ENCODE assay signal across 20 cellular contexts in genomic region chr21:33878824-33879223, GRCh38. TPM values are rescaled to one million over a fixed set of nuclear protein-coding genes. Genes with fewer than 3 reads are reported as not detected.
A peak's percentile ranks its signal among the peaks of the same experiment; 100 is the strongest.
DNase-seq lines count a peak whose midpoint lies in the region; ATAC-seq and TF ChIP-seq lines count a peak whose summit lies in the region.
"Had no signal": no experiment of that assay in that cellular context is flagged by ENCODE, and none has a peak within 500 bp of the region (broad histone marks: within the 10 kb centered on the region; RNA-seq: fewer than 3 reads in every experiment).

No MANE protein-coding gene starts in this region.

- H3K4me1 ChIP-seq in sigmoid colon (peaks cover 0 to under 1% (median 0%) of the 10 kb centered on the region in 4 donors), aorta (ENCODE audit: control insufficient read depth in 1 of 2, insufficient read depth in 2 of 2, low read length in 2 of 2) (no peaks in the 10 kb centered on the region)
- H3K4me1 ChIP-seq: A549, Caco-2 had no signal

- H3K27me3 ChIP-seq in sigmoid colon: no peaks in the 10 kb centered on the region
- no peaks in the 10 kb centered on the region for H3K27me3 ChIP-seq in aorta (ENCODE audit: control insufficient read depth in 1 of 2, insufficient read depth in 2 of 2, low read length in 1 of 2)
- H3K27me3 ChIP-seq: BLaER1 treated with 17β-estradiol and CSF1 and Interleukin-3, amounts not matched to agents 10 nM and 100 nM had no signal

- H3K9me3 ChIP-seq in sigmoid colon (no peaks in the 10 kb centered on the region), aorta (ENCODE audit: control insufficient read depth, low read length) (no peaks in the 10 kb centered on the region)
- H3K9me3 ChIP-seq: A549; BLaER1 treated with 17β-estradiol and CSF1 and Interleukin-3, amounts not matched to agents 10 nM and 100 nM; Caco-2 had no signal

- H3K36me3 Mint-ChIP-seq in stimulated activated naive CD8-positive, alpha-beta T cell treated with anti-CD3 and anti-CD28 coated beads, Interleukin-15, Interleukin-2, amounts not matched to agents 100 ng/mL and 50 ng/mL, for 24 hours (ENCODE audit: low read depth): no peaks in the 10 kb centered on the region
- no peaks in the 10 kb centered on the region for H3K36me3 Mint-ChIP-seq in stimulated activated naive B cell treated with anti-CD40 and anti-IgM and Interleukin-4, amounts not matched to agents 10 μg/mL and 1 μg/mL and 100 μg/mL, for 72 hours
- H3K36me3 Mint-ChIP-seq: CD8-positive, alpha-beta T cell had no signal

- no peak for TF ChIP-seq EP300 in sigmoid colon (IDR thresholded peaks at IDR 0.05)

- intact Hi-C loops in sigmoid colon (cut with DNase I) (no loop called here), aorta (cut with DNase I) (no loop called here)

- H3K4me1 Mint-ChIP-seq in stimulated activated naive CD8-positive, alpha-beta T cell treated with anti-CD3 and anti-CD28 coated beads, Interleukin-15, Interleukin-2, amounts not matched to agents 100 ng/mL and 50 ng/mL, for 24 hours (ENCODE audit: low read depth): no peaks in the 10 kb centered on the region
- no peaks in the 10 kb centered on the region for H3K4me1 Mint-ChIP-seq in stimulated activated naive CD8-positive, alpha-beta T cell treated with anti-CD3 and anti-CD28 coated beads, Interleukin-15, amount 100 ng/mL, for 72 hours
- H3K4me1 Mint-ChIP-seq in stimulated activated naive B cell treated with anti-CD40 and anti-IgM and Interleukin-4, amounts not matched to agents 10 μg/mL and 1 μg/mL and 100 μg/mL, for 72 hours: no peaks in the 10 kb centered on the region
- H3K4me1 Mint-ChIP-seq: B cell had no signal

- WGBS in sigmoid colon, 2 donors: 89 to 92% methylated on average over 6 of the region's 6 CpGs
- WGBS in aorta, 2 donors: 94 to 97% methylated on average over 6 of the region's 6 CpGs

- H3K27ac Mint-ChIP-seq in stimulated activated naive CD8-positive, alpha-beta T cell treated with anti-CD3 and anti-CD28 coated beads, Interleukin-15, Interleukin-2, amounts not matched to agents 100 ng/mL and 50 ng/mL, for 24 hours: peak overlapping the region; percentile 36
- H3K27ac Mint-ChIP-seq in stimulated activated naive CD8-positive, alpha-beta T cell treated with anti-CD3 and anti-CD28 coated beads, Interleukin-15, amount 100 ng/mL, for 72 hours: peak overlapping the region in 1 of 2 donors; percentile 49
- peak overlapping the region; percentile 37 for H3K27ac Mint-ChIP-seq in stimulated activated naive B cell treated with anti-CD40 and anti-IgM and Interleukin-4, amounts not matched to agents 10 μg/mL and 1 μg/mL and 100 μg/mL, for 72 hours
- H3K27ac Mint-ChIP-seq: B cell; CD4-positive, alpha-beta T cell; CD8-positive, alpha-beta T cell had no signal

- no peak overlapping the region for H3K4me3 Mint-ChIP-seq in stimulated activated naive CD8-positive, alpha-beta T cell treated with anti-CD3 and anti-CD28 coated beads, Interleukin-15, Interleukin-2, amounts not matched to agents 100 ng/mL and 50 ng/mL, for 24 hours
- no peak overlapping the region for H3K4me3 Mint-ChIP-seq in stimulated activated naive CD8-positive, alpha-beta T cell treated with anti-CD3 and anti-CD28 coated beads, Interleukin-15, amount 100 ng/mL, for 72 hours
- H3K4me3 Mint-ChIP-seq in stimulated activated naive B cell treated with anti-CD40 and anti-IgM and Interleukin-4, amounts not matched to agents 10 μg/mL and 1 μg/mL and 100 μg/mL, for 72 hours: no peak overlapping the region
- H3K4me3 Mint-ChIP-seq: B cell; CD4-positive, alpha-beta T cell; CD8-positive, alpha-beta T cell had no signal

- no peak for ATAC-seq in stimulated activated naive CD8-positive, alpha-beta T cell treated with anti-CD3 and anti-CD28 coated beads, Interleukin-15, amount 100 ng/mL, for 72 hours
- ATAC-seq in stimulated activated naive B cell treated with anti-CD40 and anti-IgM and Interleukin-4, amounts not matched to agents 10 μg/mL and 1 μg/mL and 100 μg/mL, for 72 hours (replicated peaks): no peak
- ATAC-seq in aorta (ENCODE audit: low FRiP score) (no peak), HG03097 (IDR thresholded peaks at IDR 0.05; ENCODE audit: low FRiP score, unreplicated experiment) (no peak), GM19395 (IDR thresholded peaks at IDR 0.05; ENCODE audit: unreplicated experiment) (no peak)
- ATAC-seq: A549; CD8-positive, alpha-beta T cell had no signal

- no peak for TF ChIP-seq CTCF in sigmoid colon (IDR thresholded peaks at IDR 0.05)

- DNase-seq in stimulated activated naive CD8-positive, alpha-beta T cell treated with anti-CD3 and anti-CD28 coated beads, Interleukin-15, amount 100 ng/mL, for 72 hours: no peak
- DNase-seq in sigmoid colon (peak; percentile 50), aorta (peak; percentile 40 to 44)
- no peak for DNase-seq in stimulated activated naive B cell treated with anti-CD40 and anti-IgM and Interleukin-4, amounts not matched to agents 10 μg/mL and 1 μg/mL and 100 μg/mL, for 72 hours
- DNase-seq in activated effector memory CD4-positive, alpha-beta T cell treated with anti-CD3 and anti-CD28 coated beads, Interleukin-2, amount 50 U/mL, for 16 hours: no peak
- DNase-seq: AML-193; Caco-2; Calu3; CD4-positive, alpha-beta T cell; CD8-positive, alpha-beta T cell; DMS79 treated with DMSO at 0.1 percent for 48 hours; GF-D8 had no signal

- H3K9me3 Mint-ChIP-seq in stimulated activated naive CD8-positive, alpha-beta T cell treated with anti-CD3 and anti-CD28 coated beads, Interleukin-15, Interleukin-2, amounts not matched to agents 100 ng/mL and 50 ng/mL, for 24 hours: no peaks in the 10 kb centered on the region
- H3K9me3 Mint-ChIP-seq in stimulated activated naive CD8-positive, alpha-beta T cell treated with anti-CD3 and anti-CD28 coated beads, Interleukin-15, amount 100 ng/mL, for 72 hours: no peaks in the 10 kb centered on the region
- no peaks in the 10 kb centered on the region for H3K9me3 Mint-ChIP-seq in stimulated activated naive B cell treated with anti-CD40 and anti-IgM and Interleukin-4, amounts not matched to agents 10 μg/mL and 1 μg/mL and 100 μg/mL, for 72 hours
- H3K9me3 Mint-ChIP-seq: CD4-positive, alpha-beta T cell; CD8-positive, alpha-beta T cell had no signal

- no peaks in the 10 kb centered on the region for H3K36me3 ChIP-seq in sigmoid colon
- H3K36me3 ChIP-seq in aorta (ENCODE audit: control insufficient read depth in 1 of 2, insufficient read depth in 2 of 2, low read length in 1 of 2): no peaks in the 10 kb centered on the region
- H3K36me3 ChIP-seq: BLaER1 treated with 17β-estradiol and CSF1 and Interleukin-3, amounts not matched to agents 10 nM and 100 nM had no signal

- no peaks in the 10 kb centered on the region for H3K27me3 Mint-ChIP-seq in stimulated activated naive CD8-positive, alpha-beta T cell treated with anti-CD3 and anti-CD28 coated beads, Interleukin-15, Interleukin-2, amounts not matched to agents 100 ng/mL and 50 ng/mL, for 24 hours
- H3K27me3 Mint-ChIP-seq in stimulated activated naive CD8-positive, alpha-beta T cell treated with anti-CD3 and anti-CD28 coated beads, Interleukin-15, amount 100 ng/mL, for 72 hours: no peaks in the 10 kb centered on the region
- H3K27me3 Mint-ChIP-seq in stimulated activated naive B cell treated with anti-CD40 and anti-IgM and Interleukin-4, amounts not matched to agents 10 μg/mL and 1 μg/mL and 100 μg/mL, for 72 hours: peaks cover 10 to 12% of the 10 kb centered on the region in 2 donors
- H3K27me3 Mint-ChIP-seq: CD4-positive, alpha-beta T cell had no signal

- TF ChIP-seq POLR2A in sigmoid colon (IDR thresholded peaks at IDR 0.05): no peak

- H3K4me3 ChIP-seq in sigmoid colon (no peak overlapping the region), aorta (ENCODE audit: low read length in 2 of 2) (no peak overlapping the region)
- H3K4me3 ChIP-seq: A549; BLaER1 treated with 17β-estradiol and CSF1 and Interleukin-3, amounts not matched to agents 10 nM and 100 nM had no signal

- H3K27ac ChIP-seq in sigmoid colon (no peak overlapping the region), aorta (ENCODE audit: low read depth in 1 of 2, low read length in 2 of 2) (no peak overlapping the region)
- H3K27ac ChIP-seq: 22Rv1; A549; BLaER1 treated with 17β-estradiol and CSF1 and Interleukin-3, amounts not matched to agents 10 nM and 100 nM; C4-2B had no signal

RNA-seq across cellular contexts. Expression of gene ATP5PO, which starts 36.8 kb away (rescaled TPM):
- total RNA-seq in sigmoid colon (100 to 1,000 TPM; 277 to 468 (median 356) TPM), aorta (100 to 1,000 TPM; 112 to 119 TPM)
- polyA plus RNA-seq in sigmoid colon (100 to 1,000 TPM; 378 to 742 (median 633) TPM), aorta (100 to 1,000 TPM; 234 to 461 TPM)

Comparison
In these comparisons a context has a peak if more than half of its experiments do, and no peak if none do; other contexts are left out.
1. DNase-seq: peak in sigmoid colon (single experiment) and aorta (2 of 2); none in stimulated activated naive CD8-positive, alpha-beta T cell treated with anti-CD3 and anti-CD28 coated beads, Interleukin-15, amount 100 ng/mL, for 72 hours (0 of 2), stimulated activated naive B cell treated with anti-CD40 and anti-IgM and Interleukin-4, amounts not matched to agents 10 μg/mL and 1 μg/mL and 100 μg/mL, for 72 hours (single experiment) and activated effector memory CD4-positive, alpha-beta T cell treated with anti-CD3 and anti-CD28 coated beads, Interleukin-2, amount 50 U/mL, for 16 hours (single experiment).